Comparison of ENCODE assay signal across 22 cellular contexts in genomic region chr12:131911251-131911650, GRCh38.
"Had no signal": no experiment of that assay in that cellular context is flagged by ENCODE, and none has a peak within 500 bp of the region (broad histone marks: within the 10 kb centered on the region; RNA-seq: fewer than 3 reads in every experiment).

No MANE protein-coding gene starts in this region.

- H3K9me3 ChIP-seq: esophagus squamous epithelium, gastrocnemius medialis, prostate gland, tibial artery had no signal

- H3K4me2 ChIP-seq: neural progenitor cell had no signal

- ATAC-seq: activated T-cell treated with anti-CD3 and anti-CD28 coated beads, Interleukin-2, amount 50 U/mL, for 72 hours; gastrocnemius medialis; left colon; naive thymus-derived CD8-positive, alpha-beta T cell; stimulated activated effector memory CD8-positive, alpha-beta T cell treated with anti-CD3 and anti-CD28 coated beads, Interleukin-12 subunit alpha, Interleukin-12 subunit beta, amount 100 ng/mL, for 72 hours; stimulated activated naive CD8-positive, alpha-beta T cell treated with anti-CD3 and anti-CD28 coated beads, Interleukin-15, amount 100 ng/mL, for 72 hours; T-helper 17 cell had no signal

- H3K27ac ChIP-seq: esophagus squamous epithelium, neural progenitor cell, prostate gland had no signal

- H2AFZ ChIP-seq: neural progenitor cell had no signal

- H3K36me3 ChIP-seq: neural progenitor cell had no signal

- H3K4me3 ChIP-seq: coronary artery, esophagus squamous epithelium, gastrocnemius medialis, neural progenitor cell, prostate gland, tibial artery had no signal

- DNase-seq: activated CD4-positive, alpha-beta memory T cell treated with anti-CD3 and anti-CD28 coated beads, Interleukin-2, amount 10 ng/mL, durations not matched to agents 7 days and 5 days; activated CD4-positive, alpha-beta T cell treated with anti-CD3 and anti-CD28 coated beads for 4 hours; activated CD4-positive, CD25-positive, alpha-beta regulatory T cell; activated effector memory CD4-positive, alpha-beta T cell treated with Interleukin-2 at 50 U/mL for 16 hours; activated naive CD4-positive, alpha-beta T cell treated with anti-CD3 and anti-CD28 coated beads for 36 hours; activated naive CD8-positive, alpha-beta T cell treated with anti-CD3 and anti-CD28 coated beads, Interleukin-2, amount 10 ng/mL, durations not matched to agents 7 days and 5 days; activated T-cell treated with anti-CD3 and anti-CD28 coated beads, Interleukin-2, amount 50 U/mL, for 72 hours; amygdala; cerebellar nuclear complex; esophagus squamous epithelium; gastrocnemius medialis; hypothalamus; left colon; naive thymus-derived CD8-positive, alpha-beta T cell; stimulated activated CD4-positive, alpha-beta T cell treated with anti-CD3 and anti-CD28 coated beads, Interleukin-2, amount 100 ng/mL, for 24 hours; stimulated activated naive CD8-positive, alpha-beta T cell treated with anti-CD3 and anti-CD28 coated beads, Interleukin-15, amount 100 ng/mL, for 72 hours; T-helper 17 cell; tibial artery had no signal

- H3K4me1 ChIP-seq: neural progenitor cell, prostate gland had no signal

- H3K9ac ChIP-seq: neural progenitor cell had no signal

- H3K27me3 ChIP-seq: esophagus squamous epithelium, gastrocnemius medialis, neural progenitor cell, tibial artery had no signal
